28 cellular contexts compared by ENCODE assay signal in genomic region chr4:152917533-152918395, GRCh38.
"Had no signal": no experiment of that assay in that cellular context is flagged by ENCODE, and none has a peak within 500 bp of the region (broad histone marks: within the 10 kb centered on the region; RNA-seq: fewer than 3 reads in every experiment).

No MANE protein-coding gene starts in this region.

- H3K27me3 Mint-ChIP-seq: activated CD4-positive, alpha-beta T cell treated with anti-CD3 and anti-CD28 coated beads for 36 hours; activated naive CD8-positive, alpha-beta T cell treated with anti-CD3 and anti-CD28 coated beads, Interleukin-2, amount 50 U/mL, for 24 hours; brain had no signal

- H3K27ac ChIP-seq: SK-N-MC, WERI-Rb-1 had no signal

- H3K4me3 ChIP-seq: SK-N-MC had no signal

- H3K27ac Mint-ChIP-seq: activated CD4-positive, alpha-beta T cell treated with anti-CD3 and anti-CD28 coated beads for 36 hours; activated CD8-positive, alpha-beta T cell treated with anti-CD3 and anti-CD28 coated beads, Interleukin-2, amount 10 ng/mL, durations not matched to agents 7 days and 5 days; activated naive CD4-positive, alpha-beta T cell treated with anti-CD3 and anti-CD28 coated beads, Interleukin-2, amount 50 U/mL, for 72 hours; activated naive CD8-positive, alpha-beta T cell treated with anti-CD3 and anti-CD28 coated beads, Interleukin-2, amount 50 U/mL, for 24 hours; activated T-helper 1 cell treated with anti-CD3 and anti-CD28 coated beads, Interleukin-12 subunit alpha, Interleukin-12 subunit beta, Interleukin-2, Interleukin-4 antibody, amounts not matched to agents 30 ng/mL and 10 ng/mL and 1 ng/mL, durations not matched to agents 14 hours and 24 hours and 36 hours; brain; T-cell had no signal

- H3K4me3 Mint-ChIP-seq: activated CD4-positive, alpha-beta T cell treated with anti-CD3 and anti-CD28 coated beads for 36 hours; activated CD8-positive, alpha-beta T cell treated with anti-CD3 and anti-CD28 coated beads, Interleukin-2, amount 10 ng/mL, durations not matched to agents 7 days and 5 days; activated naive CD8-positive, alpha-beta T cell treated with anti-CD3 and anti-CD28 coated beads, Interleukin-2, amount 50 U/mL, for 24 hours; activated T-helper 1 cell treated with anti-CD3 and anti-CD28 coated beads, Interleukin-12 subunit alpha, Interleukin-12 subunit beta, Interleukin-2, Interleukin-4 antibody, amounts not matched to agents 30 ng/mL and 10 ng/mL and 1 ng/mL, durations not matched to agents 14 hours and 24 hours and 36 hours; brain; central memory CD8-positive, alpha-beta T cell; T-cell had no signal

- H3K4me1 Mint-ChIP-seq: activated CD4-positive, alpha-beta T cell treated with anti-CD3 and anti-CD28 coated beads for 36 hours; activated naive CD8-positive, alpha-beta T cell treated with anti-CD3 and anti-CD28 coated beads, Interleukin-2, amount 50 U/mL, for 24 hours; brain; central memory CD8-positive, alpha-beta T cell; T-cell had no signal

- DNase-seq: activated CD4-positive, alpha-beta T cell treated with anti-CD3 and anti-CD28 coated beads for 36 hours; activated CD4-positive, alpha-beta T cell treated with anti-CD3 and anti-CD28 coated beads, Interleukin-2, amount 50 U/mL, for 4 hours; activated CD8-positive, alpha-beta memory T cell treated with anti-CD3 and anti-CD28 coated beads, Interleukin-2, amount 50 U/mL, for 48 hours; activated CD8-positive, alpha-beta T cell treated with anti-CD3 and anti-CD28 coated beads, Interleukin-2, amount 10 ng/mL, durations not matched to agents 7 days and 5 days; activated effector memory CD4-positive, alpha-beta T cell treated with Interleukin-2 at 50 U/mL for 16 hours; activated naive CD4-positive, alpha-beta T cell; activated naive CD8-positive, alpha-beta T cell treated with anti-CD3 and anti-CD28 coated beads, Interleukin-2, amount 50 U/mL, for 24 hours; activated T-cell treated with anti-CD3 and anti-CD28 coated beads, Interleukin-2, amount 50 U/mL, for 1 hour; amniotic stem cell; Kasumi-1; KBM-7; NCI-H1105 treated with DMSO at 0.1 percent for 48 hours; NCI-H1436 treated with DMSO at 0.1 percent for 48 hours; NCI-H187; NCI-H2081; NCI-H510A treated with DMSO at 0.1 percent for 48 hours; NCI-H69; PC-3; SHP77 treated with DMSO at 0.1 percent for 48 hours; T-cell; T-helper 2 cell; T1000; WERI-Rb-1 had no signal

- ATAC-seq: activated CD4-positive, alpha-beta T cell treated with anti-CD3 and anti-CD28 coated beads for 36 hours; activated CD8-positive, alpha-beta T cell treated with anti-CD3 and anti-CD28 coated beads, Interleukin-2, amount 10 ng/mL, durations not matched to agents 7 days and 5 days; activated naive CD4-positive, alpha-beta T cell treated with anti-CD3 and anti-CD28 coated beads, Interleukin-2, amount 50 U/mL, for 72 hours; activated naive CD8-positive, alpha-beta T cell treated with anti-CD3 and anti-CD28 coated beads, Interleukin-2, amount 50 U/mL, for 24 hours; PC-3; T-cell had no signal
